Comparison of ENCODE assay signal across 17 cellular contexts in genomic region chr18:32201936-32202335, GRCh38. TPM values are rescaled to one million over a fixed set of nuclear protein-coding genes. Genes with fewer than 3 reads are reported as not detected.
DNase-seq lines count a peak whose midpoint lies in the region; ATAC-seq and TF ChIP-seq lines count a peak whose summit lies in the region.
"Had no signal": no experiment of that assay in that cellular context is flagged by ENCODE, and none has a peak within 500 bp of the region (broad histone marks: within the 10 kb centered on the region; RNA-seq: fewer than 3 reads in every experiment).

No MANE protein-coding gene starts in this region.

- no peak overlapping the region for H3K4me3 Mint-ChIP-seq in activated T-helper 1 cell treated with anti-CD3 and anti-CD28 coated beads, Interleukin-12 subunit alpha, Interleukin-12 subunit beta, Interleukin-2, Interleukin-4 antibody, amounts not matched to agents 30 ng/mL and 10 ng/mL and 1 ng/mL, durations not matched to agents 14 hours and 24 hours and 36 hours
- H3K4me3 Mint-ChIP-seq: CD8-positive, alpha-beta T cell had no signal

- H3K27ac Mint-ChIP-seq in activated T-helper 1 cell treated with anti-CD3 and anti-CD28 coated beads, Interleukin-12 subunit alpha, Interleukin-12 subunit beta, Interleukin-2, Interleukin-4 antibody, amounts not matched to agents 30 ng/mL and 10 ng/mL and 1 ng/mL, durations not matched to agents 14 hours and 24 hours and 36 hours, result no peak overlapping the region
- H3K27ac Mint-ChIP-seq: CD8-positive, alpha-beta T cell had no signal

- peaks cover 6% of the 10 kb centered on the region for H3K27me3 Mint-ChIP-seq in activated T-helper 1 cell treated with anti-CD3 and anti-CD28 coated beads, Interleukin-12 subunit alpha, Interleukin-12 subunit beta, Interleukin-2, Interleukin-4 antibody, amounts not matched to agents 30 ng/mL and 10 ng/mL and 1 ng/mL, durations not matched to agents 14 hours and 24 hours and 36 hours (ENCODE audit: insufficient read depth)

- CTCF ChIA-PET in HEK293 (lab: Yijun Ruan, JAX), result no interaction called here

- no peaks in the 10 kb centered on the region for H3K36me3 Mint-ChIP-seq in activated T-helper 1 cell treated with anti-CD3 and anti-CD28 coated beads, Interleukin-12 subunit alpha, Interleukin-12 subunit beta, Interleukin-2, Interleukin-4 antibody, amounts not matched to agents 30 ng/mL and 10 ng/mL and 1 ng/mL, durations not matched to agents 14 hours and 24 hours and 36 hours (ENCODE audit: low read depth)
- H3K36me3 Mint-ChIP-seq: CD8-positive, alpha-beta T cell had no signal

- POLR2A ChIA-PET in HEK293 (lab: Yijun Ruan, JAX), result no interaction called here

- H3K9me3 ChIP-seq in HEK293 (ENCODE audit: control insufficient read depth, insufficient read depth, low read depth, low read length), result no peaks in the 10 kb centered on the region
- H3K9me3 ChIP-seq in colonic mucosa, result no peaks in the 10 kb centered on the region
- H3K9me3 ChIP-seq: A549, BE2C had no signal

- no peak overlapping the region for H3K9ac ChIP-seq in colonic mucosa (ENCODE audit: low read depth in 2 of 2, low read length in 2 of 2)
- H3K9ac ChIP-seq: GM23248 had no signal

- intact Hi-C loops in colonic mucosa (cut with DNase I), result no loop called here
- intact Hi-C loops in activated T-helper 1 cell treated with anti-CD3 and anti-CD28 coated beads, Interleukin-12 subunit alpha, Interleukin-12 subunit beta, Interleukin-2, Interleukin-4 antibody, amounts not matched to agents 30 ng/mL and 10 ng/mL and 1 ng/mL, durations not matched to agents 14 hours and 24 hours and 36 hours (cut with micrococcal nuclease), result no loop called here

- H3K27ac ChIP-seq in HEK293 (ENCODE audit: extremely low read depth, low read depth, low read length) (no peak overlapping the region), colonic mucosa (peak overlapping the region; percentile 67)
- H3K27ac ChIP-seq: A549, C4-2B, GM23248 had no signal

- TF ChIP-seq CTCF in HEK293 (tag by site-specific recombination; IDR thresholded peaks at IDR 0.05), result no peak
- TF ChIP-seq CTCF in colonic mucosa (IDR thresholded peaks at IDR 0.05), result no peak

- ATAC-seq in HG03469 (IDR thresholded peaks at IDR 0.05; ENCODE audit: unreplicated experiment), result no peak
- ATAC-seq in activated CD4-positive, CD25-positive, alpha-beta regulatory T cell treated with anti-CD3 and anti-CD28 coated beads, Interleukin-2, amount 50 U/mL, for 24 hours, result no peak
- ATAC-seq in GM21528 (IDR thresholded peaks at IDR 0.05; ENCODE audit: low FRiP score, unreplicated experiment), result no peak
- ATAC-seq: A549; CD8-positive, alpha-beta T cell; HCT116; K562 had no signal

- DNase-seq in LoVo (ENCODE audit: low spot score) (peak; percentile 53), colonic mucosa (peak; percentile 95), mucosa of gallbladder (ENCODE audit: low spot score) (peak; percentile 92)
- no peak for DNase-seq in activated T-helper 1 cell treated with anti-CD3 and anti-CD28 coated beads, Interleukin-12 subunit alpha, Interleukin-12 subunit beta, Interleukin-2, Interleukin-4 antibody, amounts not matched to agents 30 ng/mL and 10 ng/mL and 1 ng/mL, durations not matched to agents 14 hours and 24 hours and 36 hours (ENCODE audit: low spot score)
- DNase-seq: BE2C; CD8-positive, alpha-beta T cell; COR-L47; GM23248 had no signal

- H3K4me3 ChIP-seq in HEK293 (ENCODE audit: low read depth, low read length), result no peak overlapping the region
- H3K4me3 ChIP-seq in colonic mucosa, result no peak overlapping the region
- H3K4me3 ChIP-seq: A549, GM23248, K562 had no signal

- H3K9me3 Mint-ChIP-seq in activated T-helper 1 cell treated with anti-CD3 and anti-CD28 coated beads, Interleukin-12 subunit alpha, Interleukin-12 subunit beta, Interleukin-2, Interleukin-4 antibody, amounts not matched to agents 30 ng/mL and 10 ng/mL and 1 ng/mL, durations not matched to agents 14 hours and 24 hours and 36 hours, result no peaks in the 10 kb centered on the region
- H3K9me3 Mint-ChIP-seq: CD8-positive, alpha-beta T cell had no signal

- no peaks in the 10 kb centered on the region for H3K4me1 ChIP-seq in HEK293 (ENCODE audit: control insufficient read depth, insufficient read depth, low read length)
- H3K4me1 ChIP-seq in colonic mucosa, result no peaks in the 10 kb centered on the region
- H3K4me1 ChIP-seq: A549, BE2C had no signal

- no peaks in the 10 kb centered on the region for H3K27me3 ChIP-seq in colonic mucosa
- H3K27me3 ChIP-seq: BE2C had no signal

- H3K36me3 ChIP-seq in HEK293 (ENCODE audit: control insufficient read depth in 2 of 2, insufficient read depth in 1 of 2, low read length in 2 of 2) (no peaks in the 10 kb centered on the region), colonic mucosa (no peaks in the 10 kb centered on the region)
- H3K36me3 ChIP-seq: BE2C had no signal

- no peaks in the 10 kb centered on the region for H3K4me1 Mint-ChIP-seq in activated T-helper 1 cell treated with anti-CD3 and anti-CD28 coated beads, Interleukin-12 subunit alpha, Interleukin-12 subunit beta, Interleukin-2, Interleukin-4 antibody, amounts not matched to agents 30 ng/mL and 10 ng/mL and 1 ng/mL, durations not matched to agents 14 hours and 24 hours and 36 hours (ENCODE audit: low read depth)

TF ChIP-seq in HEK293, 187 proteins besides CTCF, POLR2A, EP300 and RAD21:
- TF ChIP-seq ZBTB49 (tag by site-specific recombination; IDR thresholded peaks at IDR 0.05; ENCODE audit: low read depth) (no peak), PRDM1 (tag by site-specific recombination; IDR thresholded peaks at IDR 0.05) (peak; percentile 10; the same call in 1 of the 2 replicates), ZBTB26 (tag by site-specific recombination; optimal IDR thresholded peaks at IDR 0.05) (no peak)
TF ChIP-seq in HEK293: peak in this region for 1.

RNA-seq across cellular contexts. Expression of gene MEP1B, which starts 12.1 kb away (rescaled TPM):
- total RNA-seq in colonic mucosa (1 to 10 TPM; 1.8 to 4.6 TPM), mucosa of gallbladder (0.78 TPM)
- 0.20 TPM in 1 of 2 replicates, not detected in the other for total RNA-seq in activated T-helper 1 cell treated with anti-CD3 and anti-CD28 coated beads, Interleukin-12 subunit alpha, Interleukin-12 subunit beta, Interleukin-2, Interleukin-4 antibody, amounts not matched to agents 30 ng/mL and 10 ng/mL and 1 ng/mL, durations not matched to agents 14 hours and 24 hours and 36 hours
- total RNA-seq: CD8-positive, alpha-beta T cell; Daoy; GM23248; K562 had no signal
